1 cellular context compared by ENCODE assay signal in the genomic region with DNA sequence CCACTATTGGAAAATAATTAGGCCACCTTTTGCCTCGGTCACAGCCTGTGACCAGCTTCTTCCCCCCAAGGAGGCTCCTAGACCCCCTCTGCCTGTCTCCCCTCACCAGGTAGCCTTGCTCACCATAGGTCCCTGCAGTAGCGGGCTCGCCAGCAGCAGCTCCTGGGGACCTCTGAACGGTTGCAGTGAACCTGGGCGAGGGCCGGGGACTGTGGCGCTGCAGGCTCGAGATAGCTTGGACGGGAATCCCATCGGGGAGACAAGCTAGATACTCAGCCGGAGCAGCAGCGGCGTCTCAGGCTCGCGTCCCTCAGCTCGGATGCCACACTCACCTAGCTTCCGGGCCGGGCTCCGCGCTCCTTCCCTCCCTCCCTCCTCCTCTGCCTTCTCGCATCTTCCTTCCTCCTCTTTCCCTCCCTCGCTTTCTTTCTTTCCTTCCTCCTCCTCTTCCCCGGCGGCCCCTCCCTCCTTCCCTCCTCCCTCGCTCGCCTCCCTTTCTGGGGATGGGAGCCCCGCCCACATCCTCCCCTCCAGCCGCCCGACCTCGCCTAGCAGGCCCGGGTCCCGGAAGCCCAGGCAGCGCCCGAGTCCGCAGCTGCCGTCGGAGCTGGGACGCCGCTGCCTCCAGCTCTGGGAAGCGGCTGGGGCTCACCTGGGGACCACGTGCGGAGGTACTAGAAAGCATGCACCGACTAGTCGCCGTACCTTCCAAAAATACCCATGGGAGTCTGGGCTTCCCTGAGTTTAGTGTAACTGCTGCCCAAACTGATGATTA.
A peak's percentile ranks its signal among the peaks of the same experiment; 100 is the strongest.
TF ChIP-seq lines count a peak whose summit lies in the region.

Gene BMP4, minus strand, starts transcription at position 399 of the 775 bp plus-strand sequence. CDS start 4,603 bp downstream, outside the sequence.

TF ChIP-seq in HCT116, 20 proteins besides CTCF, POLR2A, EP300 and RAD21 (continued from another document):
- TF ChIP-seq REST (IDR thresholded peaks at IDR 0.05; ENCODE audit: low read depth) (no peak), EZH2 (IDR thresholded peaks at IDR 0.05) (no peak), FOSL1 (IDR thresholded peaks at IDR 0.05; ENCODE audit: low read depth) (no peak), SRF (IDR thresholded peaks at IDR 0.05; ENCODE audit: low read depth) (no peak), ZNF274 (IDR thresholded peaks at IDR 0.05; ENCODE audit: low read depth, low read length) (no peak), CEBPB (IDR thresholded peaks at IDR 0.05; ENCODE audit: low read depth) (no peak), ZFX (IDR thresholded peaks at IDR 0.05) (0 out of 2 replicates have a peak, but pooled peaks have one; percentile 21), SP1 (IDR thresholded peaks at IDR 0.05; ENCODE audit: low read depth) (peak; percentile 67), TCF7L2 (IDR thresholded peaks at IDR 0.05; ENCODE audit: borderline replicate concordance, extremely low read depth, insufficient read depth, insufficient read length) (peak; percentile 67), POLR2AphosphoS5 (IDR thresholded peaks at IDR 0.05; ENCODE audit: low read depth, low read length) (peak; percentile 94), CBX3 (IDR thresholded peaks at IDR 0.05; ENCODE audit: low read depth) (peak; percentile 64; the same call in 1 of the 2 replicates), SIN3A (IDR thresholded peaks at IDR 0.05; ENCODE audit: low read depth) (peak; percentile 81)
- TF ChIP-seq, protein P1, sequence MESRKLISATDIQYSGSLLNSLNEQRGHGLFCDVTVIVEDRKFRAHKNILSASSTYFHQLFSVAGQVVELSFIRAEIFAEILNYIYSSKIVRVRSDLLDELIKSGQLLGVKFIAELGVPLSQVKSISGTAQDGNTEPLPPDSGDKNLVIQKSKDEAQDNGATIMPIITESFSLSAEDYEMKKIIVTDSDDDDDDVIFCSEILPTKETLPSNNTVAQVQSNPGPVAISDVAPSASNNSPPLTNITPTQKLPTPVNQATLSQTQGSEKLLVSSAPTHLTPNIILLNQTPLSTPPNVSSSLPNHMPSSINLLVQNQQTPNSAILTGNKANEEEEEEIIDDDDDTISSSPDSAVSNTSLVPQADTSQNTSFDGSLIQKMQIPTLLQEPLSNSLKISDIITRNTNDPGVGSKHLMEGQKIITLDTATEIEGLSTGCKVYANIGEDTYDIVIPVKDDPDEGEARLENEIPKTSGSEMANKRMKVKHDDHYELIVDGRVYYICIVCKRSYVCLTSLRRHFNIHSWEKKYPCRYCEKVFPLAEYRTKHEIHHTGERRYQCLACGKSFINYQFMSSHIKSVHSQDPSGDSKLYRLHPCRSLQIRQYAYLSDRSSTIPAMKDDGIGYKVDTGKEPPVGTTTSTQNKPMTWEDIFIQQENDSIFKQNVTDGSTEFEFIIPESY (IDR thresholded peaks at IDR 0.05; ENCODE audit: extremely low read depth, insufficient replicate concordance, low read length) = no peak
